ENCODE assay signal across 1 cellular context in the genomic region with DNA sequence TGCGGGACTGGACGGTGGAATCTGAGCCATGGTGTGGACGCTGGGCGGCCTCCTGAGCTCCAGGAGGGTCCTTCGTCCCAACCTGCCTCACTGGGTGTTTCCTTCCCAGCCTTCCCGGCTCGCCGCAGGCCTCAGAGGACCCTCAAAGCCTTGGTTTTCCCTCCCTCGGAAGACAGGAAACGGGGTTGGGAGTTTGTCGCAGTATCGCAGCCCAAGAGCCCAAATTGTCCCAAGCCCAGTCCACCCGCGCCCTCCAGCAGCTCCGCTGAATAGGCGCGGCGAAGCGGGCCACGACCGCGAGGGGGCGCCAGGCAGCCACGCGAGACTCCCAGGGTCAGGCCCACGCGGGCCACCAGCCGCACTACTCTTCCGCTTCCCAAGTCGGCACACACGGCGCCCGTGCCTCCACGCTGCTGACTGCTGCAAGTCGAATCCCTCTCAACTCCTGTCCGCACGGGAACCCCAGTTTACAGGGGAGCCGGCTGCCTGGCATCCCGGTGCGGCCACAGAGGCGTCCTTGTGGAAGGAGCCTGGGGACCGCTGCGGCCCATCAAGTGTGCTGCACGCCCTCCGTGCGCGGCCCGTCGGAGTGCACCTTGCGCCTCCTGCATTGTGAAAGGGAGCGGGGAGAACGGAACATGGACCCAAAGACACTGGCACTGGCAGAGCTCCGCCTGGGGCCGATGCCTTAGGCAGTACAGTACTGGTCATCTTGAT.
TF ChIP-seq lines count a peak whose summit lies in the region.

No MANE protein-coding gene starts in this region.

TF ChIP-seq in K562, 482 proteins besides CTCF, POLR2A, EP300 and RAD21 (continued from another document and continues in another):
- TF ChIP-seq CREM (IDR thresholded peaks at IDR 0.05; ENCODE audit: low read depth), result peak; percentile 55; the same call in 1 of the 2 replicates
- TF ChIP-seq ZNF778 (CRISPR knock-in tag; IDR thresholded peaks at IDR 0.05), result no peak
- TF ChIP-seq CAMTA2 (CRISPR knock-in tag; conservative IDR thresholded peaks at IDR 0.05), result no peak
- no peak for TF ChIP-seq CREBBP (IDR thresholded peaks at IDR 0.05; ENCODE audit: low read depth, low read length)
- TF ChIP-seq, protein P1, sequence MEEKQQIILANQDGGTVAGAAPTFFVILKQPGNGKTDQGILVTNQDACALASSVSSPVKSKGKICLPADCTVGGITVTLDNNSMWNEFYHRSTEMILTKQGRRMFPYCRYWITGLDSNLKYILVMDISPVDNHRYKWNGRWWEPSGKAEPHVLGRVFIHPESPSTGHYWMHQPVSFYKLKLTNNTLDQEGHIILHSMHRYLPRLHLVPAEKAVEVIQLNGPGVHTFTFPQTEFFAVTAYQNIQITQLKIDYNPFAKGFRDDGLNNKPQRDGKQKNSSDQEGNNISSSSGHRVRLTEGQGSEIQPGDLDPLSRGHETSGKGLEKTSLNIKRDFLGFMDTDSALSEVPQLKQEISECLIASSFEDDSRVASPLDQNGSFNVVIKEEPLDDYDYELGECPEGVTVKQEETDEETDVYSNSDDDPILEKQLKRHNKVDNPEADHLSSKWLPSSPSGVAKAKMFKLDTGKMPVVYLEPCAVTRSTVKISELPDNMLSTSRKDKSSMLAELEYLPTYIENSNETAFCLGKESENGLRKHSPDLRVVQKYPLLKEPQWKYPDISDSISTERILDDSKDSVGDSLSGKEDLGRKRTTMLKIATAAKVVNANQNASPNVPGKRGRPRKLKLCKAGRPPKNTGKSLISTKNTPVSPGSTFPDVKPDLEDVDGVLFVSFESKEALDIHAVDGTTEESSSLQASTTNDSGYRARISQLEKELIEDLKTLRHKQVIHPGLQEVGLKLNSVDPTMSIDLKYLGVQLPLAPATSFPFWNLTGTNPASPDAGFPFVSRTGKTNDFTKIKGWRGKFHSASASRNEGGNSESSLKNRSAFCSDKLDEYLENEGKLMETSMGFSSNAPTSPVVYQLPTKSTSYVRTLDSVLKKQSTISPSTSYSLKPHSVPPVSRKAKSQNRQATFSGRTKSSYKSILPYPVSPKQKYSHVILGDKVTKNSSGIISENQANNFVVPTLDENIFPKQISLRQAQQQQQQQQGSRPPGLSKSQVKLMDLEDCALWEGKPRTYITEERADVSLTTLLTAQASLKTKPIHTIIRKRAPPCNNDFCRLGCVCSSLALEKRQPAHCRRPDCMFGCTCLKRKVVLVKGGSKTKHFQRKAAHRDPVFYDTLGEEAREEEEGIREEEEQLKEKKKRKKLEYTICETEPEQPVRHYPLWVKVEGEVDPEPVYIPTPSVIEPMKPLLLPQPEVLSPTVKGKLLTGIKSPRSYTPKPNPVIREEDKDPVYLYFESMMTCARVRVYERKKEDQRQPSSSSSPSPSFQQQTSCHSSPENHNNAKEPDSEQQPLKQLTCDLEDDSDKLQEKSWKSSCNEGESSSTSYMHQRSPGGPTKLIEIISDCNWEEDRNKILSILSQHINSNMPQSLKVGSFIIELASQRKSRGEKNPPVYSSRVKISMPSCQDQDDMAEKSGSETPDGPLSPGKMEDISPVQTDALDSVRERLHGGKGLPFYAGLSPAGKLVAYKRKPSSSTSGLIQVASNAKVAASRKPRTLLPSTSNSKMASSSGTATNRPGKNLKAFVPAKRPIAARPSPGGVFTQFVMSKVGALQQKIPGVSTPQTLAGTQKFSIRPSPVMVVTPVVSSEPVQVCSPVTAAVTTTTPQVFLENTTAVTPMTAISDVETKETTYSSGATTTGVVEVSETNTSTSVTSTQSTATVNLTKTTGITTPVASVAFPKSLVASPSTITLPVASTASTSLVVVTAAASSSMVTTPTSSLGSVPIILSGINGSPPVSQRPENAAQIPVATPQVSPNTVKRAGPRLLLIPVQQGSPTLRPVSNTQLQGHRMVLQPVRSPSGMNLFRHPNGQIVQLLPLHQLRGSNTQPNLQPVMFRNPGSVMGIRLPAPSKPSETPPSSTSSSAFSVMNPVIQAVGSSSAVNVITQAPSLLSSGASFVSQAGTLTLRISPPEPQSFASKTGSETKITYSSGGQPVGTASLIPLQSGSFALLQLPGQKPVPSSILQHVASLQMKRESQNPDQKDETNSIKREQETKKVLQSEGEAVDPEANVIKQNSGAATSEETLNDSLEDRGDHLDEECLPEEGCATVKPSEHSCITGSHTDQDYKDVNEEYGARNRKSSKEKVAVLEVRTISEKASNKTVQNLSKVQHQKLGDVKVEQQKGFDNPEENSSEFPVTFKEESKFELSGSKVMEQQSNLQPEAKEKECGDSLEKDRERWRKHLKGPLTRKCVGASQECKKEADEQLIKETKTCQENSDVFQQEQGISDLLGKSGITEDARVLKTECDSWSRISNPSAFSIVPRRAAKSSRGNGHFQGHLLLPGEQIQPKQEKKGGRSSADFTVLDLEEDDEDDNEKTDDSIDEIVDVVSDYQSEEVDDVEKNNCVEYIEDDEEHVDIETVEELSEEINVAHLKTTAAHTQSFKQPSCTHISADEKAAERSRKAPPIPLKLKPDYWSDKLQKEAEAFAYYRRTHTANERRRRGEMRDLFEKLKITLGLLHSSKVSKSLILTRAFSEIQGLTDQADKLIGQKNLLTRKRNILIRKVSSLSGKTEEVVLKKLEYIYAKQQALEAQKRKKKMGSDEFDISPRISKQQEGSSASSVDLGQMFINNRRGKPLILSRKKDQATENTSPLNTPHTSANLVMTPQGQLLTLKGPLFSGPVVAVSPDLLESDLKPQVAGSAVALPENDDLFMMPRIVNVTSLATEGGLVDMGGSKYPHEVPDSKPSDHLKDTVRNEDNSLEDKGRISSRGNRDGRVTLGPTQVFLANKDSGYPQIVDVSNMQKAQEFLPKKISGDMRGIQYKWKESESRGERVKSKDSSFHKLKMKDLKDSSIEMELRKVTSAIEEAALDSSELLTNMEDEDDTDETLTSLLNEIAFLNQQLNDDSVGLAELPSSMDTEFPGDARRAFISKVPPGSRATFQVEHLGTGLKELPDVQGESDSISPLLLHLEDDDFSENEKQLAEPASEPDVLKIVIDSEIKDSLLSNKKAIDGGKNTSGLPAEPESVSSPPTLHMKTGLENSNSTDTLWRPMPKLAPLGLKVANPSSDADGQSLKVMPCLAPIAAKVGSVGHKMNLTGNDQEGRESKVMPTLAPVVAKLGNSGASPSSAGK (IDR thresholded peaks at IDR 0.05), result peak; percentile 81
- TF ChIP-seq, protein P2, sequence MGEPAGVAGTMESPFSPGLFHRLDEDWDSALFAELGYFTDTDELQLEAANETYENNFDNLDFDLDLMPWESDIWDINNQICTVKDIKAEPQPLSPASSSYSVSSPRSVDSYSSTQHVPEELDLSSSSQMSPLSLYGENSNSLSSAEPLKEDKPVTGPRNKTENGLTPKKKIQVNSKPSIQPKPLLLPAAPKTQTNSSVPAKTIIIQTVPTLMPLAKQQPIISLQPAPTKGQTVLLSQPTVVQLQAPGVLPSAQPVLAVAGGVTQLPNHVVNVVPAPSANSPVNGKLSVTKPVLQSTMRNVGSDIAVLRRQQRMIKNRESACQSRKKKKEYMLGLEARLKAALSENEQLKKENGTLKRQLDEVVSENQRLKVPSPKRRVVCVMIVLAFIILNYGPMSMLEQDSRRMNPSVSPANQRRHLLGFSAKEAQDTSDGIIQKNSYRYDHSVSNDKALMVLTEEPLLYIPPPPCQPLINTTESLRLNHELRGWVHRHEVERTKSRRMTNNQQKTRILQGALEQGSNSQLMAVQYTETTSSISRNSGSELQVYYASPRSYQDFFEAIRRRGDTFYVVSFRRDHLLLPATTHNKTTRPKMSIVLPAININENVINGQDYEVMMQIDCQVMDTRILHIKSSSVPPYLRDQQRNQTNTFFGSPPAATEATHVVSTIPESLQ (CRISPR knock-in tag; IDR thresholded peaks at IDR 0.05), result peak; percentile 82; the same call in 1 of the 2 replicates
- TF ChIP-seq, protein P3, sequence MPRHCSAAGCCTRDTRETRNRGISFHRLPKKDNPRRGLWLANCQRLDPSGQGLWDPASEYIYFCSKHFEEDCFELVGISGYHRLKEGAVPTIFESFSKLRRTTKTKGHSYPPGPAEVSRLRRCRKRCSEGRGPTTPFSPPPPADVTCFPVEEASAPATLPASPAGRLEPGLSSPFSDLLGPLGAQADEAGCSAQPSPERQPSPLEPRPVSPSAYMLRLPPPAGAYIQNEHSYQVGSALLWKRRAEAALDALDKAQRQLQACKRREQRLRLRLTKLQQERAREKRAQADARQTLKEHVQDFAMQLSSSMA (CRISPR knock-in tag; IDR thresholded peaks at IDR 0.05), result no peak
- TF ChIP-seq E2F3 (CRISPR knock-in tag; IDR thresholded peaks at IDR 0.05), result peak; percentile 58; the same call in 1 of the 2 replicates
- no peak for TF ChIP-seq NCOA4 (IDR thresholded peaks at IDR 0.05; ENCODE audit: partially characterized antibody)
- no peak for TF ChIP-seq NCOA2 (IDR thresholded peaks at IDR 0.05; ENCODE audit: partially characterized antibody in 2 of 2)
- peak; percentile 36 for TF ChIP-seq CHD4 (IDR thresholded peaks at IDR 0.05; ENCODE audit: insufficient read depth, insufficient replicate concordance, low read depth, low read length, poor library complexity, severe bottlenecking)
- no peak for TF ChIP-seq ATF1 (CRISPR knock-in tag; IDR thresholded peaks at IDR 0.05)
- peak; percentile 68 for TF ChIP-seq ATF1 (tag; IDR thresholded peaks at IDR 0.05)
- TF ChIP-seq ZC3H8 (IDR thresholded peaks at IDR 0.05), result no peak
- 0 out of 2 replicates have a peak, but pooled peaks have one; percentile 11 for TF ChIP-seq CHCHD3 (CRISPR knock-in tag; IDR thresholded peaks at IDR 0.05)
- 0 out of 2 replicates have a peak, but pooled peaks have one; percentile 62 for TF ChIP-seq HDAC2 (IDR thresholded peaks at IDR 0.05)
- TF ChIP-seq, protein P4, sequence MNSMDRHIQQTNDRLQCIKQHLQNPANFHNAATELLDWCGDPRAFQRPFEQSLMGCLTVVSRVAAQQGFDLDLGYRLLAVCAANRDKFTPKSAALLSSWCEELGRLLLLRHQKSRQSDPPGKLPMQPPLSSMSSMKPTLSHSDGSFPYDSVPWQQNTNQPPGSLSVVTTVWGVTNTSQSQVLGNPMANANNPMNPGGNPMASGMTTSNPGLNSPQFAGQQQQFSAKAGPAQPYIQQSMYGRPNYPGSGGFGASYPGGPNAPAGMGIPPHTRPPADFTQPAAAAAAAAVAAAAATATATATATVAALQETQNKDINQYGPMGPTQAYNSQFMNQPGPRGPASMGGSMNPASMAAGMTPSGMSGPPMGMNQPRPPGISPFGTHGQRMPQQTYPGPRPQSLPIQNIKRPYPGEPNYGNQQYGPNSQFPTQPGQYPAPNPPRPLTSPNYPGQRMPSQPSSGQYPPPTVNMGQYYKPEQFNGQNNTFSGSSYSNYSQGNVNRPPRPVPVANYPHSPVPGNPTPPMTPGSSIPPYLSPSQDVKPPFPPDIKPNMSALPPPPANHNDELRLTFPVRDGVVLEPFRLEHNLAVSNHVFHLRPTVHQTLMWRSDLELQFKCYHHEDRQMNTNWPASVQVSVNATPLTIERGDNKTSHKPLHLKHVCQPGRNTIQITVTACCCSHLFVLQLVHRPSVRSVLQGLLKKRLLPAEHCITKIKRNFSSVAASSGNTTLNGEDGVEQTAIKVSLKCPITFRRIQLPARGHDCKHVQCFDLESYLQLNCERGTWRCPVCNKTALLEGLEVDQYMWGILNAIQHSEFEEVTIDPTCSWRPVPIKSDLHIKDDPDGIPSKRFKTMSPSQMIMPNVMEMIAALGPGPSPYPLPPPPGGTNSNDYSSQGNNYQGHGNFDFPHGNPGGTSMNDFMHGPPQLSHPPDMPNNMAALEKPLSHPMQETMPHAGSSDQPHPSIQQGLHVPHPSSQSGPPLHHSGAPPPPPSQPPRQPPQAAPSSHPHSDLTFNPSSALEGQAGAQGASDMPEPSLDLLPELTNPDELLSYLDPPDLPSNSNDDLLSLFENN (IDR thresholded peaks at IDR 0.05; ENCODE audit: low read depth in 2 of 2, low read length in 2 of 2), result 0 out of 4 replicates have a peak, but pooled peaks of 1 of the 2 experiments have one; percentile 57
- TF ChIP-seq NUFIP1 (IDR thresholded peaks at IDR 0.05; ENCODE audit: partially characterized antibody), result no peak
- TF ChIP-seq, protein P5, sequence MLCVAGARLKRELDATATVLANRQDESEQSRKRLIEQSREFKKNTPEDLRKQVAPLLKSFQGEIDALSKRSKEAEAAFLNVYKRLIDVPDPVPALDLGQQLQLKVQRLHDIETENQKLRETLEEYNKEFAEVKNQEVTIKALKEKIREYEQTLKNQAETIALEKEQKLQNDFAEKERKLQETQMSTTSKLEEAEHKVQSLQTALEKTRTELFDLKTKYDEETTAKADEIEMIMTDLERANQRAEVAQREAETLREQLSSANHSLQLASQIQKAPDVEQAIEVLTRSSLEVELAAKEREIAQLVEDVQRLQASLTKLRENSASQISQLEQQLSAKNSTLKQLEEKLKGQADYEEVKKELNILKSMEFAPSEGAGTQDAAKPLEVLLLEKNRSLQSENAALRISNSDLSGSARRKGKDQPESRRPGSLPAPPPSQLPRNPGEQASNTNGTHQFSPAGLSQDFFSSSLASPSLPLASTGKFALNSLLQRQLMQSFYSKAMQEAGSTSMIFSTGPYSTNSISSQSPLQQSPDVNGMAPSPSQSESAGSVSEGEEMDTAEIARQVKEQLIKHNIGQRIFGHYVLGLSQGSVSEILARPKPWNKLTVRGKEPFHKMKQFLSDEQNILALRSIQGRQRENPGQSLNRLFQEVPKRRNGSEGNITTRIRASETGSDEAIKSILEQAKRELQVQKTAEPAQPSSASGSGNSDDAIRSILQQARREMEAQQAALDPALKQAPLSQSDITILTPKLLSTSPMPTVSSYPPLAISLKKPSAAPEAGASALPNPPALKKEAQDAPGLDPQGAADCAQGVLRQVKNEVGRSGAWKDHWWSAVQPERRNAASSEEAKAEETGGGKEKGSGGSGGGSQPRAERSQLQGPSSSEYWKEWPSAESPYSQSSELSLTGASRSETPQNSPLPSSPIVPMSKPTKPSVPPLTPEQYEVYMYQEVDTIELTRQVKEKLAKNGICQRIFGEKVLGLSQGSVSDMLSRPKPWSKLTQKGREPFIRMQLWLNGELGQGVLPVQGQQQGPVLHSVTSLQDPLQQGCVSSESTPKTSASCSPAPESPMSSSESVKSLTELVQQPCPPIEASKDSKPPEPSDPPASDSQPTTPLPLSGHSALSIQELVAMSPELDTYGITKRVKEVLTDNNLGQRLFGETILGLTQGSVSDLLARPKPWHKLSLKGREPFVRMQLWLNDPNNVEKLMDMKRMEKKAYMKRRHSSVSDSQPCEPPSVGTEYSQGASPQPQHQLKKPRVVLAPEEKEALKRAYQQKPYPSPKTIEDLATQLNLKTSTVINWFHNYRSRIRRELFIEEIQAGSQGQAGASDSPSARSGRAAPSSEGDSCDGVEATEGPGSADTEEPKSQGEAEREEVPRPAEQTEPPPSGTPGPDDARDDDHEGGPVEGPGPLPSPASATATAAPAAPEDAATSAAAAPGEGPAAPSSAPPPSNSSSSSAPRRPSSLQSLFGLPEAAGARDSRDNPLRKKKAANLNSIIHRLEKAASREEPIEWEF (CRISPR knock-in tag; IDR thresholded peaks at IDR 0.05), result no peak
- TF ChIP-seq ZNF507 (tag; conservative IDR thresholded peaks at IDR 0.05), result no peak
- TF ChIP-seq ZNF764 (CRISPR knock-in tag; IDR thresholded peaks at IDR 0.05; ENCODE audit: low read depth), result no peak
- TF ChIP-seq ZNF311 (CRISPR knock-in tag; IDR thresholded peaks at IDR 0.05), result no peak
- TF ChIP-seq ZNF75A (CRISPR knock-in tag; IDR thresholded peaks at IDR 0.05), result no peak
- TF ChIP-seq, protein P6, sequence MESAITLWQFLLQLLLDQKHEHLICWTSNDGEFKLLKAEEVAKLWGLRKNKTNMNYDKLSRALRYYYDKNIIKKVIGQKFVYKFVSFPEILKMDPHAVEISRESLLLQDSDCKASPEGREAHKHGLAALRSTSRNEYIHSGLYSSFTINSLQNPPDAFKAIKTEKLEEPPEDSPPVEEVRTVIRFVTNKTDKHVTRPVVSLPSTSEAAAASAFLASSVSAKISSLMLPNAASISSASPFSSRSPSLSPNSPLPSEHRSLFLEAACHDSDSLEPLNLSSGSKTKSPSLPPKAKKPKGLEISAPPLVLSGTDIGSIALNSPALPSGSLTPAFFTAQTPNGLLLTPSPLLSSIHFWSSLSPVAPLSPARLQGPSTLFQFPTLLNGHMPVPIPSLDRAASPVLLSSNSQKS (CRISPR knock-in tag; IDR thresholded peaks at IDR 0.05), result no peak
- TF ChIP-seq HNRNPH1 (optimal IDR thresholded peaks at IDR 0.05; ENCODE audit: low read depth, low read length), result no peak
- TF ChIP-seq PHB2 (IDR thresholded peaks at IDR 0.05; ENCODE audit: low read depth), result no peak
- TF ChIP-seq MYBL2 (IDR thresholded peaks at IDR 0.05; ENCODE audit: low read depth), result no peak
- TF ChIP-seq MYBL2 (CRISPR knock-in tag; IDR thresholded peaks at IDR 0.05; ENCODE audit: borderline replicate concordance), result 0 out of 2 replicates have a peak, but pooled peaks have one; percentile 24
- TF ChIP-seq ASH1L (IDR thresholded peaks at IDR 0.05; ENCODE audit: borderline replicate concordance, low read depth, partially characterized antibody), result no peak
